8 cellular contexts compared by ENCODE assay signal in the genomic region with DNA sequence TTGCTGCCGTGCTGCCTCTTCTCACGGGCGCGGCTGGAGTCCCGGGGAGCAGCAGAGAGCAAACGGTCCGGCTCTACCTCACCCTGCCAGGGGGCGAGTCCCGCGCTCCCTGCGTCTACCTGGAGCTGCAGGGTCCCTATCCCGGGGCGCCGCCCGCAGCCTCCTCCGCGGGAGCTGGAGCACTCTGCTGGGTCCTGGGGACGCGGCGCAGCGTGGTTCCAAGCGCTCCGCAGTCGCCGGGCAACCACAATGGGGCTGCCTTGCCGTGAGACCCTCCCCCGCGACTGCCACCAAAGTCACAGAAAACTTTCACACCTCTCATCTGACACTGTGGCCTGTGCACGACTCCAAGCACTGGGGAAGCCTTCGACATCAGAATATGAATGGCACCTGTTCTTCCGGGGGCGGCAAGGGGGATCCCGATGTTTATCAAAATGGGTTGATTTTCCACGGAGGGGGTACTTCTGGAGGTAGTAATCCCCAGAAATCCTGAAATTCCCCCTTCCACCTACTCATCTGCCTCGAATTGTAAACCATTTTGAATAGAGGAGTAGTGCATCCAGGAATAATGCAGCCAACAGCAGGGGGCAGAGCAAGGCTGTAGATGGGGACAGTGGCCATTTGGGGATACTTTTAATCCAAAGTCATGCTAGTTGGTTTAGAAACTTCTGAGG. TPM values are rescaled to one million over a fixed set of nuclear protein-coding genes. Genes with fewer than 3 reads are reported as not detected.
DNase-seq lines count a peak whose midpoint lies in the region; TF ChIP-seq lines count a peak whose summit lies in the region.

Gene C12orf42, minus strand, starts transcription at position 186 of the 674 bp plus-strand sequence. CDS start 17,542 bp downstream, outside the sequence.

- 2% methylated on average over 35 of the region's 35 CpGs for WGBS in thymus

- H3K27ac ChIP-seq in VCaP: no peak within 1 kb of the TSS
- peak within 1 kb of the TSS; percentile 86 for H3K27ac ChIP-seq in thymus (ENCODE audit: low read depth)

- H3K4me3 ChIP-seq in GM12864 (ENCODE audit: low read depth, low read length) (peak within 1 kb of the TSS; percentile 49), epithelial cell of esophagus (ENCODE audit: low read length) (peak within 1 kb of the TSS; percentile 51), thymus (ENCODE audit: low read length) (peak within 1 kb of the TSS; percentile 60)

- TF ChIP-seq CTCF in GM12864 (IDR thresholded peaks at IDR 0.05; ENCODE audit: low read depth, low read length, missing control alignments) (peak; percentile 76), VCaP (conservative IDR thresholded peaks at IDR 0.05) (peak; percentile 67), epithelial cell of esophagus (IDR thresholded peaks at IDR 0.05; ENCODE audit: insufficient read depth, low read depth, low read length, missing control alignments) (peak; percentile 82)

- H3K9me3 ChIP-seq in thymus (ENCODE audit: control insufficient read depth): no peaks in the 10 kb centered on the region

- H3K27me3 ChIP-seq in thymus (ENCODE audit: control insufficient read depth, insufficient read depth): no peaks in the 10 kb centered on the region

- peaks cover 22% of the 10 kb centered on the region for H3K4me1 ChIP-seq in thymus (ENCODE audit: control insufficient read depth, insufficient read depth, low read length)

- DNase-seq in GM12864 (ENCODE audit: low read depth) (no peak), H4 (ENCODE audit: low spot score) (peak; percentile 30), M059J (ENCODE audit: low read depth) (peak; percentile 47), epithelial cell of esophagus (ENCODE audit: low read depth) (peak; percentile 74), middle frontal gyrus (ENCODE audit: extremely low spot score, low spot score) (peak; percentile 14), NAMALWA (ENCODE audit: low spot score) (no peak)

- H3K36me3 ChIP-seq in thymus (ENCODE audit: control insufficient read depth, insufficient read depth): no peaks in the 10 kb centered on the region

RNA-seq across cellular contexts. Expression of gene C12orf42, which starts in this region (rescaled TPM):
- total RNA-seq in H4 (2014; rRNA removed; shearing (Covaris generic)): not detected in 2 replicates
- total RNA-seq in M059J (2014; rRNA removed; shearing (Covaris generic)): not detected in 2 replicates
- 0.94 TPM for polyA plus RNA-seq in thymus

Comparison
In these comparisons a context has a peak if more than half of its experiments do, and no peak if none do; other contexts are left out.
1. Peak in DNase-seq in H4; RNA of the gene not detected or under 1 TPM.
2. Peak in DNase-seq in M059J; RNA of the gene not detected or under 1 TPM.
3. DNase-seq: peak in epithelial cell of esophagus (single experiment) and middle frontal gyrus (single experiment); none in GM12864 (single experiment) and NAMALWA (single experiment).
4. Peak in every context shown above with its lines, with median percentiles within 50 percentile points of each other: H3K4me3 ChIP-seq and CTCF ChIP-seq.